Comparison of ENCODE assay signal across 8 cellular contexts in the genomic region with DNA sequence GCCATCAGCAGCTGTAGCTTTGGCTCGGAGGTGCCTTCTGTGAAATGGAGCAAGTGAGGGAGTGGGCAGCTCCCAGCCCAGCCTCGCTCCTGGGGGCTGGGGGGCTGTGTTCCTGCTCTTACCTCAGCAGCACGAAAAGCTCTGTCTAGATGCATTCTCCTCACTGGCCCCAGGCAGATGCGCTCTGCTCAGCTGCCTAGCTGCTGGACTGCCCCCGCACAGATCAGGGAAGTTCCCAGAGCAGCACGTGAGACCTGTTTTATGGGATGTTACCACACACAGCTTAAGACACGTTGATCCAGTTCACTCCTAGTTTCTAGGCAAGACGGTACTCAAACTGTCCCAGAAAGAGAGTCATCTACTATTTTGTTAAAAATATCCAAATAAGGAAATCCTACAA. TPM values are rescaled to one million over a fixed set of nuclear protein-coding genes. Genes with fewer than 3 reads are reported as not detected.
DNase-seq lines count a peak whose midpoint lies in the region; ATAC-seq, FAIRE-seq and TF ChIP-seq lines count a peak whose summit lies in the region.

No MANE protein-coding gene starts in this region.

- H2BK12ac ChIP-seq in H9 (ENCODE audit: insufficient read length, low read depth, low read length): no peak overlapping the region

- H3T11ph ChIP-seq in H9 (ENCODE audit: low read length): no peak overlapping the region

- H3K18ac ChIP-seq in H9 (ENCODE audit: insufficient read length, low read depth, low read length): no peak overlapping the region

- no peak overlapping the region for H3K4me3 Mint-ChIP-seq in H9

- no peaks in the 10 kb centered on the region for H3K79me2 ChIP-seq in H9 (ENCODE audit: insufficient read depth, low read length)

- H3K23me2 ChIP-seq in H9 (ENCODE audit: insufficient read length, low read depth, low read length, poor library complexity, severe bottlenecking): no peaks in the 10 kb centered on the region

- H4K5ac ChIP-seq in H9 (ENCODE audit: insufficient read length, low read depth, low read length): no peak overlapping the region

- intact Hi-C loops in left colon (cut with DNase I, micrococcal nuclease): no loop called here

- no peak overlapping the region for H3K4ac ChIP-seq in H9 (ENCODE audit: low read depth, low read length)

- DNase-seq in ELR (ENCODE audit: low read depth) (peak; percentile 33), left colon (no peak), A172 (ENCODE audit: low spot score) (no peak), H9 (no peak), H54 (ENCODE audit: insufficient read length, low spot score) (no peak)
- peak; percentile 47 to 53 for DNase-seq in activated CD4-positive, alpha-beta T cell treated with anti-CD3 and anti-CD28 coated beads for 4 hours

- no peak overlapping the region for H3K4me2 ChIP-seq in H9 (ENCODE audit: insufficient read depth, insufficient read length, low read length)

- FAIRE-seq in H54 (lab: Jason Lieb, UNC): no peak

- H2BK120ac ChIP-seq in H9 (ENCODE audit: low read depth, low read length, poor library complexity, severe bottlenecking): no peak overlapping the region

- no peak for TF ChIP-seq POLR2A in H54 (IDR thresholded peaks at IDR 0.05; ENCODE audit: low read depth, low read length)

- H3K4me1 Mint-ChIP-seq in H9: peaks cover 12 to 16% of the 10 kb centered on the region in 2 experiments

- no peak for TF ChIP-seq CTCF in H9 (conservative IDR thresholded peaks at IDR 0.05)

- no peaks in the 10 kb centered on the region for H3K9me3 Mint-ChIP-seq in H9

- H2AFZ ChIP-seq in H9 (ENCODE audit: low read length): no peak overlapping the region

- no peak overlapping the region for H3K23ac ChIP-seq in H9 (ENCODE audit: insufficient read length, low read depth, low read length)

- no peaks in the 10 kb centered on the region for H3K79me1 ChIP-seq in H9 (ENCODE audit: insufficient read depth, low read depth, low read length, poor library complexity, severe bottlenecking)

- no peak overlapping the region for H4K8ac ChIP-seq in H9 (replicated peaks; ENCODE audit: insufficient read length, low read depth, low read length)

- H3K36me3 Mint-ChIP-seq in H9 (ENCODE audit: insufficient read depth in 1 of 3, low read depth in 3 of 3): no peaks in the 10 kb centered on the region

- no peak overlapping the region for H2BK20ac ChIP-seq in H9 (ENCODE audit: low read depth, low read length, poor library complexity, severe bottlenecking)

- peaks cover 31% of the 10 kb centered on the region for H3K27me3 Mint-ChIP-seq in H9 (ENCODE audit: low read depth)

- no peak overlapping the region for H2AK5ac ChIP-seq in H9 (ENCODE audit: insufficient read length, low read length)

- no peak overlapping the region for H3K27ac ChIP-seq in H9 (ENCODE audit: insufficient read length, low read depth, low read length)

- no peak overlapping the region for H3K14ac ChIP-seq in H9 (ENCODE audit: insufficient read depth, low read length)

- no peaks in the 10 kb centered on the region for H3K9me3 ChIP-seq in H9 (ENCODE audit: control insufficient read depth, low read depth, low read length)

- H3K4me1 ChIP-seq in H9 (ENCODE audit: insufficient read depth, low read length): no peaks in the 10 kb centered on the region

- ATAC-seq in HG02885 (IDR thresholded peaks at IDR 0.05; ENCODE audit: poor library complexity, unreplicated experiment) (peak; percentile 41), left colon (peak; percentile 43), HG03139 (IDR thresholded peaks at IDR 0.05; ENCODE audit: unreplicated experiment) (no peak)

- H4K20me1 ChIP-seq in H9 (ENCODE audit: control insufficient read depth, insufficient read depth, insufficient read length): no peaks in the 10 kb centered on the region

- no peak overlapping the region for H3K27ac Mint-ChIP-seq in H9

- H4K91ac ChIP-seq in H9 (ENCODE audit: insufficient read length, low read depth, low read length): no peak overlapping the region

- H2BK15ac ChIP-seq in H9 (ENCODE audit: low read depth, low read length): no peak overlapping the region

- H3K27me3 ChIP-seq in H9 (ENCODE audit: insufficient read depth, low read length): no peaks in the 10 kb centered on the region

- no peak overlapping the region for H2BK5ac ChIP-seq in H9 (ENCODE audit: insufficient read length, low read length)

- no CpG with 5 or more reads among the region's 8 CpGs for WGBS in H9 (ENCODE audit: extremely low coverage, insufficient read length, low lambda C conversion rate)

- no peak overlapping the region for H3K9ac ChIP-seq in H9 (ENCODE audit: extremely low read depth, insufficient read length, low read length)

- no peak overlapping the region for H3K56ac ChIP-seq in H9 (ENCODE audit: insufficient read length, low read depth, low read length)

RNA-seq across cellular contexts. Expression of a gene that starts 13.6 kb away (rescaled TPM):
- 10 to 100 TPM in 1 of 2 donors, 1 to 10 TPM in 1; 9.4 to 33.4 TPM for total RNA-seq in left colon
- total RNA-seq in A172 (2014; rRNA removed; shearing (Covaris generic)): 13.3 and 13.5 TPM in 2 replicates
- total RNA-seq in H9 (2021): 0.81 and 1.1 TPM in 2 replicates

RNA-seq across cellular contexts. Expression of a gene that starts 43.4 kb away (rescaled TPM):
- total RNA-seq in left colon: not detected
- 0.22 and 0.29 TPM in 2 replicates for total RNA-seq in A172 (2014; rRNA removed; shearing (Covaris generic))
- total RNA-seq in H9 (2021): not detected in 2 replicates

Comparison
In these comparisons a context has a peak if more than half of its experiments do, and no peak if none do; other contexts are left out.
1. DNase-seq: peak in ELR (single experiment) and activated CD4-positive, alpha-beta T cell treated with anti-CD3 and anti-CD28 coated beads for 4 hours (2 of 2); none in left colon (0 of 2), A172 (single experiment), H9 (single experiment) and H54 (single experiment).